Comparison of ENCODE assay signal across 26 cellular contexts in genomic region chr17:82113422-82113821, GRCh38.
"Had no signal": no experiment of that assay in that cellular context is flagged by ENCODE, and none has a peak within 500 bp of the region (broad histone marks: within the 10 kb centered on the region; RNA-seq: fewer than 3 reads in every experiment).

No MANE protein-coding gene starts in this region.

- ATAC-seq: activated T-helper 17 cell treated with anti-CD3 and anti-CD28 coated beads, Interleukin-2, amount 50 U/mL, for 72 hours; left ventricle myocardium superior; mucosa of descending colon; psoas muscle; stimulated activated naive CD8-positive, alpha-beta T cell treated with anti-CD3 and anti-CD28 coated beads, Interleukin-15, Interleukin-2, amounts not matched to agents 100 U/mL and 50 U/mL, for 24 hours; WTC11 had no signal

- H3K27me3 ChIP-seq: adrenal gland, dorsolateral prefrontal cortex, esophagus muscularis mucosa, neural progenitor cell, ovary, right atrium auricular region, thyroid gland had no signal

- H3K36me3 ChIP-seq: neural progenitor cell, ovary, right atrium auricular region had no signal

- H3K27ac ChIP-seq: adrenal gland, dorsolateral prefrontal cortex, esophagus muscularis mucosa, neural progenitor cell, ovary, psoas muscle, right atrium auricular region, thyroid gland had no signal

- H3K9me3 ChIP-seq: adrenal gland, esophagus muscularis mucosa, mucosa of descending colon, ovary, psoas muscle, right atrium auricular region, thyroid gland had no signal

- H3K36me3 Mint-ChIP-seq: activated naive CD8-positive, alpha-beta T cell; WTC11 had no signal

- H3K4me3 ChIP-seq: adrenal gland, dorsolateral prefrontal cortex, esophagus muscularis mucosa, mucosa of descending colon, neural progenitor cell, ovary, psoas muscle, right atrium auricular region, thyroid gland had no signal

- H3K4me1 Mint-ChIP-seq: activated T-helper 17 cell treated with anti-CD3 and anti-CD28 coated beads, Interleukin-2, amount 50 U/mL, for 72 hours; central memory CD8-positive, alpha-beta T cell had no signal

- H3K27ac Mint-ChIP-seq: activated naive CD8-positive, alpha-beta T cell; activated T-cell treated with anti-CD3 and anti-CD28 coated beads, Interleukin-2, amount 50 U/mL, for 24 hours; activated T-helper 17 cell treated with anti-CD3 and anti-CD28 coated beads, Interleukin-2, amount 50 U/mL, for 72 hours; neural progenitor cell; WTC11 had no signal

- DNase-seq: activated CD8-positive, alpha-beta memory T cell treated with anti-CD3 and anti-CD28 coated beads for 24 hours; activated CD8-positive, alpha-beta memory T cell treated with anti-CD3 and anti-CD28 coated beads, Interleukin-2, amount 50 U/mL, for 4 hours; activated naive CD4-positive, alpha-beta T cell; activated T-cell treated with anti-CD3 and anti-CD28 coated beads, Interleukin-2, amount 50 U/mL, for 24 hours; adrenal gland; dorsolateral prefrontal cortex; glutamatergic neuron; hypothalamus; left ventricle myocardium superior; mesendoderm; mucosa of descending colon; ovary; psoas muscle; stimulated activated CD4-positive, alpha-beta T cell treated with anti-CD3 and anti-CD28 coated beads, Interleukin-4, amount 100 ng/mL, for 24 hours; stimulated activated naive CD8-positive, alpha-beta T cell treated with anti-CD3 and anti-CD28 coated beads, Interleukin-15, Interleukin-2, amounts not matched to agents 100 U/mL and 50 U/mL, for 24 hours; substantia nigra; T-helper 1 cell; T-helper 9 cell; thyroid gland had no signal

- H3K4me3 Mint-ChIP-seq: activated naive CD8-positive, alpha-beta T cell; activated T-cell treated with anti-CD3 and anti-CD28 coated beads, Interleukin-2, amount 50 U/mL, for 24 hours; activated T-helper 17 cell treated with anti-CD3 and anti-CD28 coated beads, Interleukin-2, amount 50 U/mL, for 72 hours; central memory CD8-positive, alpha-beta T cell; neural progenitor cell; WTC11 had no signal

- H3K4me1 ChIP-seq: adrenal gland, psoas muscle, right atrium auricular region had no signal

- H3K9me3 Mint-ChIP-seq: activated T-cell treated with anti-CD3 and anti-CD28 coated beads, Interleukin-2, amount 50 U/mL, for 24 hours; activated T-helper 17 cell treated with anti-CD3 and anti-CD28 coated beads, Interleukin-2, amount 50 U/mL, for 72 hours; central memory CD8-positive, alpha-beta T cell; neural progenitor cell; WTC11 had no signal

- H3K27me3 Mint-ChIP-seq: activated naive CD8-positive, alpha-beta T cell; activated T-cell treated with anti-CD3 and anti-CD28 coated beads, Interleukin-2, amount 50 U/mL, for 24 hours; activated T-helper 17 cell treated with anti-CD3 and anti-CD28 coated beads, Interleukin-2, amount 50 U/mL, for 72 hours; central memory CD8-positive, alpha-beta T cell had no signal
